ENCODE assay signal across 1 cellular context in genomic region chr9:121154782-121155181, GRCh38.
TF ChIP-seq lines count a peak whose summit lies in the region.

No MANE protein-coding gene starts in this region.

TF ChIP-seq in K562, 482 proteins besides CTCF, POLR2A, EP300 and RAD21 (continued from another document and continues in another):
- TF ChIP-seq ARID2 (IDR thresholded peaks at IDR 0.05) (no peak), RNF2 (IDR thresholded peaks at IDR 0.05) (0 out of 2 replicates have a peak, but pooled peaks have one; percentile 39), ZNF395 (CRISPR knock-in tag; IDR thresholded peaks at IDR 0.05) (no peak), ZNF589 (CRISPR knock-in tag; IDR thresholded peaks at IDR 0.05; ENCODE audit: low read depth) (no peak), RBM17 (IDR thresholded peaks at IDR 0.05; ENCODE audit: borderline replicate concordance, low read depth, low read length) (no peak), NCOA6 (IDR thresholded peaks at IDR 0.05) (no peak), MNT (conservative IDR thresholded peaks at IDR 0.05) (peak in 1 of 2 experiments; percentile 57; a peak in 1 of 4 replicates), ZNF408 (CRISPR knock-in tag; IDR thresholded peaks at IDR 0.05; ENCODE audit: low read depth) (no peak), MAFK (IDR thresholded peaks at IDR 0.05; ENCODE audit: low read length) (peak; percentile 72), TFAM (CRISPR knock-in tag; conservative IDR thresholded peaks at IDR 0.05) (no peak), MAX (CRISPR knock-in tag; IDR thresholded peaks at IDR 0.05) (no peak), GTF2A2 (tag; IDR thresholded peaks at IDR 0.05) (no peak), ARID1B (IDR thresholded peaks at IDR 0.05) (peak; percentile 95), ZNF174 (CRISPR knock-in tag; IDR thresholded peaks at IDR 0.05) (no peak), DMBX1 (CRISPR knock-in tag; IDR thresholded peaks at IDR 0.05; ENCODE audit: borderline replicate concordance) (no peak), ZNF121 (CRISPR knock-in tag; conservative IDR thresholded peaks at IDR 0.05) (no peak), DPF2 (IDR thresholded peaks at IDR 0.05) (peak; percentile 98), ELK3 (CRISPR knock-in tag; IDR thresholded peaks at IDR 0.05) (no peak), C11orf30 (IDR thresholded peaks at IDR 0.05; ENCODE audit: low read depth) (peak; percentile 94), SIN3A (IDR thresholded peaks at IDR 0.05; ENCODE audit: borderline replicate concordance in 2 of 2, control insufficient read depth in 1 of 2, low read depth in 2 of 2, low read length in 2 of 2) (no peak), MCM3 (IDR thresholded peaks at IDR 0.05) (no peak), MTA2 (IDR thresholded peaks at IDR 0.05; ENCODE audit: low read depth) (peak; percentile 72), MEF2D (tag; conservative IDR thresholded peaks at IDR 0.05; ENCODE audit: low read depth) (no peak), ZNF165 (CRISPR knock-in tag; IDR thresholded peaks at IDR 0.05; ENCODE audit: borderline replicate concordance) (no peak), RHOXF2B (CRISPR knock-in tag; conservative IDR thresholded peaks at IDR 0.05) (no peak), GTF2E2 (tag; IDR thresholded peaks at IDR 0.05) (no peak), DIDO1 (tag; IDR thresholded peaks at IDR 0.05; ENCODE audit: low read depth) (no peak), LEF1 (IDR thresholded peaks at IDR 0.05) (0 out of 2 replicates have a peak, but pooled peaks have one; percentile 64), MYNN (IDR thresholded peaks at IDR 0.05) (0 out of 2 replicates have a peak, but pooled peaks have one; percentile 15), MYNN (CRISPR knock-in tag; IDR thresholded peaks at IDR 0.05) (no peak), ZNF143 (CRISPR knock-in tag; IDR thresholded peaks at IDR 0.05) (no peak), ZNF717 (CRISPR knock-in tag; IDR thresholded peaks at IDR 0.05) (no peak), HIVEP1 (CRISPR knock-in tag; IDR thresholded peaks at IDR 0.05) (no peak), ZSCAN29 (IDR thresholded peaks at IDR 0.05) (no peak), ZNF384 (IDR thresholded peaks at IDR 0.05; ENCODE audit: low read depth, low read length) (no peak), IFI16 (CRISPR knock-in tag; IDR thresholded peaks at IDR 0.05) (no peak), ZNF609 (CRISPR knock-in tag; IDR thresholded peaks at IDR 0.05; ENCODE audit: borderline replicate concordance) (no peak), NUFIP1 (IDR thresholded peaks at IDR 0.05; ENCODE audit: partially characterized antibody) (no peak), JUND (IDR thresholded peaks at IDR 0.05; ENCODE audit: borderline replicate concordance, low read depth, low read length) (peak; percentile 96), JUND (tag; IDR thresholded peaks at IDR 0.05; ENCODE audit: borderline replicate concordance, low read depth, low read length) (peak; percentile 97; the same call in 2 of the 3 replicates)
- TF ChIP-seq, protein P1, sequence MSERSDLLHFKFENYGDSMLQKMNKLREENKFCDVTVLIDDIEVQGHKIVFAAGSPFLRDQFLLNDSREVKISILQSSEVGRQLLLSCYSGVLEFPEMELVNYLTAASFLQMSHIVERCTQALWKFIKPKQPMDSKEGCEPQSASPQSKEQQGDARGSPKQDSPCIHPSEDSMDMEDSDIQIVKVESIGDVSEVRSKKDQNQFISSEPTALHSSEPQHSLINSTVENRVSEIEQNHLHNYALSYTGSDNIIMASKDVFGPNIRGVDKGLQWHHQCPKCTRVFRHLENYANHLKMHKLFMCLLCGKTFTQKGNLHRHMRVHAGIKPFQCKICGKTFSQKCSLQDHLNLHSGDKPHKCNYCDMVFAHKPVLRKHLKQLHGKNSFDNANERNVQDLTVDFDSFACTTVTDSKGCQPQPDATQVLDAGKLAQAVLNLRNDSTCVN (CRISPR knock-in tag; IDR thresholded peaks at IDR 0.05), result no peak
- TF ChIP-seq, protein P2, sequence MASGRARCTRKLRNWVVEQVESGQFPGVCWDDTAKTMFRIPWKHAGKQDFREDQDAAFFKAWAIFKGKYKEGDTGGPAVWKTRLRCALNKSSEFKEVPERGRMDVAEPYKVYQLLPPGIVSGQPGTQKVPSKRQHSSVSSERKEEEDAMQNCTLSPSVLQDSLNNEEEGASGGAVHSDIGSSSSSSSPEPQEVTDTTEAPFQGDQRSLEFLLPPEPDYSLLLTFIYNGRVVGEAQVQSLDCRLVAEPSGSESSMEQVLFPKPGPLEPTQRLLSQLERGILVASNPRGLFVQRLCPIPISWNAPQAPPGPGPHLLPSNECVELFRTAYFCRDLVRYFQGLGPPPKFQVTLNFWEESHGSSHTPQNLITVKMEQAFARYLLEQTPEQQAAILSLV (tag; IDR thresholded peaks at IDR 0.05), result no peak
- TF ChIP-seq, protein P3, sequence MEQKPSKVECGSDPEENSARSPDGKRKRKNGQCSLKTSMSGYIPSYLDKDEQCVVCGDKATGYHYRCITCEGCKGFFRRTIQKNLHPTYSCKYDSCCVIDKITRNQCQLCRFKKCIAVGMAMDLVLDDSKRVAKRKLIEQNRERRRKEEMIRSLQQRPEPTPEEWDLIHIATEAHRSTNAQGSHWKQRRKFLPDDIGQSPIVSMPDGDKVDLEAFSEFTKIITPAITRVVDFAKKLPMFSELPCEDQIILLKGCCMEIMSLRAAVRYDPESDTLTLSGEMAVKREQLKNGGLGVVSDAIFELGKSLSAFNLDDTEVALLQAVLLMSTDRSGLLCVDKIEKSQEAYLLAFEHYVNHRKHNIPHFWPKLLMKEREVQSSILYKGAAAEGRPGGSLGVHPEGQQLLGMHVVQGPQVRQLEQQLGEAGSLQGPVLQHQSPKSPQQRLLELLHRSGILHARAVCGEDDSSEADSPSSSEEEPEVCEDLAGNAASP (IDR thresholded peaks at IDR 0.05), result no peak
- TF ChIP-seq, protein P4, sequence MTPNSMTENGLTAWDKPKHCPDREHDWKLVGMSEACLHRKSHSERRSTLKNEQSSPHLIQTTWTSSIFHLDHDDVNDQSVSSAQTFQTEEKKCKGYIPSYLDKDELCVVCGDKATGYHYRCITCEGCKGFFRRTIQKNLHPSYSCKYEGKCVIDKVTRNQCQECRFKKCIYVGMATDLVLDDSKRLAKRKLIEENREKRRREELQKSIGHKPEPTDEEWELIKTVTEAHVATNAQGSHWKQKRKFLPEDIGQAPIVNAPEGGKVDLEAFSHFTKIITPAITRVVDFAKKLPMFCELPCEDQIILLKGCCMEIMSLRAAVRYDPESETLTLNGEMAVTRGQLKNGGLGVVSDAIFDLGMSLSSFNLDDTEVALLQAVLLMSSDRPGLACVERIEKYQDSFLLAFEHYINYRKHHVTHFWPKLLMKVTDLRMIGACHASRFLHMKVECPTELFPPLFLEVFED (CRISPR knock-in tag; conservative IDR thresholded peaks at IDR 0.05), result no peak
- TF ChIP-seq, protein P5, sequence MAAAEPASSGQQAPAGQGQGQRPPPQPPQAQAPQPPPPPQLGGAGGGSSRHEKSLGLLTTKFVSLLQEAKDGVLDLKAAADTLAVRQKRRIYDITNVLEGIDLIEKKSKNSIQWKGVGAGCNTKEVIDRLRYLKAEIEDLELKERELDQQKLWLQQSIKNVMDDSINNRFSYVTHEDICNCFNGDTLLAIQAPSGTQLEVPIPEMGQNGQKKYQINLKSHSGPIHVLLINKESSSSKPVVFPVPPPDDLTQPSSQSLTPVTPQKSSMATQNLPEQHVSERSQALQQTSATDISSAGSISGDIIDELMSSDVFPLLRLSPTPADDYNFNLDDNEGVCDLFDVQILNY (CRISPR knock-in tag; IDR thresholded peaks at IDR 0.05), result no peak
